Comparison of ENCODE assay signal across 11 cellular contexts in genomic region chr20:62523473-62524203, GRCh38. TPM values are rescaled to one million over a fixed set of nuclear protein-coding genes. Genes with fewer than 3 reads are reported as not detected.
DNase-seq lines count a peak whose midpoint lies in the region; ATAC-seq lines count a peak whose summit lies in the region.
"Had no signal": no experiment of that assay in that cellular context is flagged by ENCODE, and none has a peak within 500 bp of the region (broad histone marks: within the 10 kb centered on the region; RNA-seq: fewer than 3 reads in every experiment).

No MANE protein-coding gene starts in this region.

- CTCF ChIA-PET in activated CD8-positive, alpha-beta memory T cell treated with anti-CD3 and anti-CD28 coated beads, Interleukin-2, amount 10 ng/mL, durations not matched to agents 7 days and 5 days (lab: Charles Lee) = interaction anchor here (0.6 to 1.5 kb wide), 2 partner anchors 20 to 114 kb away, joined by 3 to 4 read pairs; no protein-coding TSS in a partner anchor

- ATAC-seq in activated CD8-positive, alpha-beta memory T cell treated with anti-CD3 and anti-CD28 coated beads, Interleukin-2, amount 10 ng/mL, durations not matched to agents 7 days and 5 days = peak; percentile 99
- ATAC-seq in GM21423 (IDR thresholded peaks at IDR 0.05; ENCODE audit: unreplicated experiment) = no peak
- ATAC-seq in HG03571 (IDR thresholded peaks at IDR 0.05; ENCODE audit: unreplicated experiment) = no peak
- no peak for ATAC-seq in HG02623 (IDR thresholded peaks at IDR 0.05; ENCODE audit: unreplicated experiment)
- ATAC-seq: A549 had no signal

- H3K4me3 Mint-ChIP-seq in activated CD8-positive, alpha-beta memory T cell treated with anti-CD3 and anti-CD28 coated beads, Interleukin-2, amount 10 ng/mL, durations not matched to agents 7 days and 5 days = no peak overlapping the region

- peaks cover 16% of the 10 kb centered on the region for H3K4me1 Mint-ChIP-seq in activated CD8-positive, alpha-beta memory T cell treated with anti-CD3 and anti-CD28 coated beads, Interleukin-2, amount 10 ng/mL, durations not matched to agents 7 days and 5 days

- no peaks in the 10 kb centered on the region for H3K9me3 Mint-ChIP-seq in activated CD8-positive, alpha-beta memory T cell treated with anti-CD3 and anti-CD28 coated beads, Interleukin-2, amount 10 ng/mL, durations not matched to agents 7 days and 5 days (ENCODE audit: low read depth)

- no peaks in the 10 kb centered on the region for H3K36me3 Mint-ChIP-seq in activated CD8-positive, alpha-beta memory T cell treated with anti-CD3 and anti-CD28 coated beads, Interleukin-2, amount 10 ng/mL, durations not matched to agents 7 days and 5 days

- DNase-seq in SIG-M5 treated with dmso at 0.1 percent for 504 hours (lab: John Stamatoyannopoulos, UW; ENCODE audit: unreplicated experiment) = peak; percentile 16
- DNase-seq in SIG-M5 (lab: John Stamatoyannopoulos, UW) = no peak
- DNase-seq in activated CD8-positive, alpha-beta memory T cell treated with anti-CD3 and anti-CD28 coated beads, Interleukin-2, amount 10 ng/mL, durations not matched to agents 7 days and 5 days = peak; percentile 84
- peak; percentile 40 for DNase-seq in left kidney (ENCODE audit: low read depth, low spot score)
- peak; percentile 75 for DNase-seq in stimulated activated naive CD4-positive, alpha-beta T cell treated with Interleukin-2 at 50 U/mL for 16 hours (lab: John Stamatoyannopoulos, UW)
- DNase-seq: foreskin melanocyte had no signal

- peaks cover 43% of the 10 kb centered on the region for H3K27me3 Mint-ChIP-seq in activated CD8-positive, alpha-beta memory T cell treated with anti-CD3 and anti-CD28 coated beads, Interleukin-2, amount 10 ng/mL, durations not matched to agents 7 days and 5 days

- no peak overlapping the region for H3K27ac Mint-ChIP-seq in activated CD8-positive, alpha-beta memory T cell treated with anti-CD3 and anti-CD28 coated beads, Interleukin-2, amount 10 ng/mL, durations not matched to agents 7 days and 5 days

RNA-seq across cellular contexts. Expression of gene GATA5, which starts 47.8 kb away (rescaled TPM):
- not detected for total RNA-seq in activated CD8-positive, alpha-beta memory T cell treated with anti-CD3 and anti-CD28 coated beads, Interleukin-2, amount 10 ng/mL, durations not matched to agents 7 days and 5 days
- total RNA-seq: LHCN-M2 had no signal
